9 cellular contexts compared by ENCODE assay signal in genomic region chr21:37675202-37675801, GRCh38.
DNase-seq lines count a peak whose midpoint lies in the region; ATAC-seq and TF ChIP-seq lines count a peak whose summit lies in the region.
"Had no signal": no experiment of that assay in that cellular context is flagged by ENCODE, and none has a peak within 500 bp of the region (broad histone marks: within the 10 kb centered on the region; RNA-seq: fewer than 3 reads in every experiment).

No MANE protein-coding gene starts in this region.

- no peak overlapping the region for H3K4me3 ChIP-seq in DOHH2 (ENCODE audit: low read length)
- H3K4me3 ChIP-seq in KMS-11 (IDR thresholded peaks at IDR 0.05; ENCODE audit: insufficient read depth, low read depth, low read length), result no peak overlapping the region
- no peak overlapping the region for H3K4me3 ChIP-seq in astrocyte of the spinal cord (ENCODE audit: low read depth, low read length)
- peak overlapping the region; percentile 37 for H3K4me3 ChIP-seq in iPS-18a (ENCODE audit: low read length)

- H2AFZ ChIP-seq in KMS-11 (ENCODE audit: low read depth), result peak overlapping the region; percentile 35; the same call in 1 of the 2 replicates

- H3K27me3 ChIP-seq in DOHH2 (ENCODE audit: control insufficient read depth, low read length) (peaks cover 19% of the 10 kb centered on the region), KMS-11 (ENCODE audit: insufficient read depth, low read depth) (no peaks in the 10 kb centered on the region), iPS-18a (ENCODE audit: control insufficient read depth, insufficient read depth, low read length) (peaks cover 8% of the 10 kb centered on the region)

- H3K4me2 ChIP-seq in DOHH2 (ENCODE audit: low read length) (no peak overlapping the region), KMS-11 (peak overlapping the region; percentile 25; the same call in 1 of the 2 replicates)

- DNase-seq in T-helper 2 cell treated with Interferon-gamma antibody and Interleukin-4, amounts not matched to agents 5 μg/mL and 100 μg/mL, for 36 hours (ENCODE audit: low spot score), result peak; percentile 30
- DNase-seq in astrocyte of the spinal cord (ENCODE audit: low read depth, low spot score) (peak; percentile 43), amniotic stem cell (lab: John Stamatoyannopoulos, UW) (no peak)
- peak; percentile 31 to 49 for DNase-seq in stimulated activated CD4-positive, alpha-beta T cell treated with anti-CD3 and anti-CD28 coated beads, Interleukin-12 subunit alpha, Interleukin-12 subunit beta, amount 100 ng/mL, for 24 hours (ENCODE audit: low read depth in 2 of 2)

- H3K4me1 ChIP-seq in DOHH2 (ENCODE audit: control insufficient read depth, low read length), result no peaks in the 10 kb centered on the region
- no peaks in the 10 kb centered on the region for H3K4me1 ChIP-seq in KMS-11 (ENCODE audit: low read depth, poor library complexity, severe bottlenecking)
- H3K4me1 ChIP-seq in iPS-18a (ENCODE audit: control insufficient read depth, low read depth, low read length), result no peaks in the 10 kb centered on the region

- ATAC-seq in GM18517 (IDR thresholded peaks at IDR 0.05; ENCODE audit: unreplicated experiment), result no peak

- no peaks in the 10 kb centered on the region for H3K79me2 ChIP-seq in DOHH2 (ENCODE audit: control insufficient read depth, low read length)
- H3K79me2 ChIP-seq in KMS-11 (ENCODE audit: insufficient read depth, low read depth), result no peaks in the 10 kb centered on the region

- no peak overlapping the region for H3K27ac Mint-ChIP-seq in T-helper 2 cell treated with Interferon-gamma antibody and Interleukin-4, amounts not matched to agents 5 μg/mL and 100 μg/mL, for 36 hours
- H3K27ac Mint-ChIP-seq: T-helper 1 cell treated with Interleukin-12 subunit alpha and Interleukin-12 subunit beta and Interleukin-4 antibody, amounts not matched to agents 30 μg/mL and 1 μg/mL, for 36 hours had no signal

- no peaks in the 10 kb centered on the region for H3K36me3 Mint-ChIP-seq in T-helper 2 cell treated with Interferon-gamma antibody and Interleukin-4, amounts not matched to agents 5 μg/mL and 100 μg/mL, for 36 hours (ENCODE audit: low read depth)

- peak; percentile 93 for TF ChIP-seq CTCF in DOHH2 (IDR thresholded peaks at IDR 0.05; ENCODE audit: low read depth, low read length, poor library complexity, severe bottlenecking)
- peak; percentile 79 for TF ChIP-seq CTCF in KMS-11 (conservative IDR thresholded peaks at IDR 0.05; ENCODE audit: low read depth, low read length)
- peak; percentile 97 for TF ChIP-seq CTCF in astrocyte of the spinal cord (IDR thresholded peaks at IDR 0.05; ENCODE audit: low read depth, low read length)

- no peaks in the 10 kb centered on the region for H3K9me2 ChIP-seq in DOHH2 (replicated peaks; ENCODE audit: control insufficient read depth, low read length)

- no peaks in the 10 kb centered on the region for H3F3A ChIP-seq in DOHH2 (ENCODE audit: control insufficient read depth, insufficient read depth)

- H3K27me3 Mint-ChIP-seq in T-helper 2 cell treated with Interferon-gamma antibody and Interleukin-4, amounts not matched to agents 5 μg/mL and 100 μg/mL, for 36 hours (ENCODE audit: low read depth), result peaks cover 15% of the 10 kb centered on the region

- H3K9me3 ChIP-seq in DOHH2 (ENCODE audit: control insufficient read depth, insufficient read depth, low read length) (no peaks in the 10 kb centered on the region), iPS-18a (ENCODE audit: control insufficient read depth, low read depth, low read length) (no peaks in the 10 kb centered on the region)

- no peak overlapping the region for H3K4me3 Mint-ChIP-seq in T-helper 2 cell treated with Interferon-gamma antibody and Interleukin-4, amounts not matched to agents 5 μg/mL and 100 μg/mL, for 36 hours
- H3K4me3 Mint-ChIP-seq: T-helper 1 cell treated with Interleukin-12 subunit alpha and Interleukin-12 subunit beta and Interleukin-4 antibody, amounts not matched to agents 30 μg/mL and 1 μg/mL, for 36 hours had no signal

- no peaks in the 10 kb centered on the region for H3K36me3 ChIP-seq in DOHH2 (ENCODE audit: control insufficient read depth, low read length)
- H3K36me3 ChIP-seq in KMS-11 (ENCODE audit: insufficient read depth), result no peaks in the 10 kb centered on the region
- no peaks in the 10 kb centered on the region for H3K36me3 ChIP-seq in iPS-18a (ENCODE audit: control insufficient read depth, low read depth, low read length)

- no peak overlapping the region for H3K9ac ChIP-seq in KMS-11
- H3K9ac ChIP-seq in iPS-18a (ENCODE audit: low read length), result no peak overlapping the region

- no peaks in the 10 kb centered on the region for H3K4me1 Mint-ChIP-seq in T-helper 2 cell treated with Interferon-gamma antibody and Interleukin-4, amounts not matched to agents 5 μg/mL and 100 μg/mL, for 36 hours (ENCODE audit: low read depth)

- H3K27ac ChIP-seq in DOHH2 (ENCODE audit: low read depth, low read length) (no peak overlapping the region), KMS-11 (no peak overlapping the region), iPS-18a (ENCODE audit: low read length) (no peak overlapping the region)

- H3K9me3 Mint-ChIP-seq in T-helper 2 cell treated with Interferon-gamma antibody and Interleukin-4, amounts not matched to agents 5 μg/mL and 100 μg/mL, for 36 hours, result no peaks in the 10 kb centered on the region
- H3K9me3 Mint-ChIP-seq: T-helper 1 cell treated with Interleukin-12 subunit alpha and Interleukin-12 subunit beta and Interleukin-4 antibody, amounts not matched to agents 30 μg/mL and 1 μg/mL, for 36 hours had no signal

- H4K20me1 ChIP-seq in DOHH2 (ENCODE audit: control insufficient read depth, insufficient read depth, low read depth, low read length) (no peaks in the 10 kb centered on the region), KMS-11 (ENCODE audit: insufficient read depth) (no peaks in the 10 kb centered on the region)

- in situ Hi-C loops in astrocyte of the spinal cord (cut with HindIII; ENCODE audit: low sequenced_read_pairs), result no loop called here
